ENCODE assay signal across 8 cellular contexts in genomic region chr1:72282690-72283203, GRCh38. TPM values are rescaled to one million over a fixed set of nuclear protein-coding genes. Genes with fewer than 3 reads are reported as not detected.
DNase-seq lines count a peak whose midpoint lies in the region; ATAC-seq and TF ChIP-seq lines count a peak whose summit lies in the region.

No MANE protein-coding gene starts in this region.

- no peak for TF ChIP-seq CTCF in activated B cell treated with CpG ODN at 0.5 μM for 24 hours (IDR thresholded peaks at IDR 0.05)

- H3K9me3 Mint-ChIP-seq in activated B cell treated with CpG ODN at 0.5 μM for 24 hours, result peaks cover 3% of the 10 kb centered on the region

- ATAC-seq in GM18858 (IDR thresholded peaks at IDR 0.05; ENCODE audit: unreplicated experiment) (peak; percentile 59), HG03060 (IDR thresholded peaks at IDR 0.05; ENCODE audit: low read depth, unreplicated experiment) (peak; percentile 34), activated B cell treated with CpG ODN at 0.5 μM for 24 hours (ENCODE audit: low read depth) (peak; percentile 88)

- POLR2A ChIA-PET in activated B cell treated with CpG ODN at 0.5 μM for 24 hours (lab: Charles Lee), result no interaction called here

- CTCF ChIA-PET in activated B cell treated with CpG ODN at 0.5 μM for 24 hours (lab: Charles Lee), result no interaction called here

- DNase-seq in ACHN, result peak; percentile 90
- peak; percentile 57 for DNase-seq in NCI-H2081 treated with DMSO at 0.1 percent for 48 hours (lab: John Stamatoyannopoulos, UW)
- peak; percentile 29 for DNase-seq in activated B cell treated with CpG ODN at 0.5 μM for 24 hours
- peak; percentile 96 for DNase-seq in dedifferentiated amniotic fluid mesenchymal stem cell (ENCODE audit: extremely low spot score)
- DNase-seq in kidney tubule cell (ENCODE audit: low spot score), result peak; percentile 97
- DNase-seq in stimulated activated CD4-positive, alpha-beta T cell treated with anti-CD3 and anti-CD28 coated beads, Interleukin-12 subunit alpha, Interleukin-12 subunit beta, amount 100 ng/mL, for 4 hours, result peak; percentile 45

- in situ Hi-C loops in ACHN (cut with HindIII; ENCODE audit: low pct_ligation_motif_present, low pct_unique_long_range_greater_than_20kb, low sequenced_read_pairs), result no loop called here

- H3K27ac Mint-ChIP-seq in activated B cell treated with CpG ODN at 0.5 μM for 24 hours, result no peak overlapping the region

- no peak overlapping the region for H3K4me3 Mint-ChIP-seq in activated B cell treated with CpG ODN at 0.5 μM for 24 hours

- H3K36me3 Mint-ChIP-seq in activated B cell treated with CpG ODN at 0.5 μM for 24 hours (ENCODE audit: low read depth), result no peaks in the 10 kb centered on the region

- intact Hi-C loops in activated B cell treated with CpG ODN at 0.5 μM for 24 hours (cut with micrococcal nuclease), result loop anchor here (2.0 to 10.0 kb wide), 3 partner anchors 228 to 1916 kb away; partner anchors contain the start of genes FPGT, LRRIQ3 and ZRANB2

- peaks cover 13% of the 10 kb centered on the region for H3K27me3 Mint-ChIP-seq in activated B cell treated with CpG ODN at 0.5 μM for 24 hours

- H3K4me1 Mint-ChIP-seq in activated B cell treated with CpG ODN at 0.5 μM for 24 hours, result peaks cover 17% of the 10 kb centered on the region

RNA-seq across cellular contexts. Expression of gene NEGR1, which starts 0.4 kb away (rescaled TPM):
- not detected in 2 replicates for total RNA-seq in activated B cell treated with CpG ODN at 0.5 μM for 24 hours

Comparison
In these comparisons a context has a peak if more than half of its experiments do, and no peak if none do; other contexts are left out.
1. Peak in every context shown above with its lines: DNase-seq and ATAC-seq.
2. DNase-seq: peak in every context shown above with its lines; median percentile 97 in kidney tubule cell; 96 in dedifferentiated amniotic fluid mesenchymal stem cell; 90 in ACHN; 57 in NCI-H2081 treated with DMSO at 0.1 percent for 48 hours; 45 in stimulated activated CD4-positive, alpha-beta T cell treated with anti-CD3 and anti-CD28 coated beads, Interleukin-12 subunit alpha, Interleukin-12 subunit beta, amount 100 ng/mL, for 4 hours; 29 in activated B cell treated with CpG ODN at 0.5 μM for 24 hours.
3. ATAC-seq: peak in every context shown above with its lines; median percentile 88 in activated B cell treated with CpG ODN at 0.5 μM for 24 hours; 59 in GM18858; 34 in HG03060.